ENCODE assay signal across 19 cellular contexts in genomic region chr2:239277401-239278085, GRCh38.
A peak's percentile ranks its signal among the peaks of the same experiment; 100 is the strongest.
DNase-seq lines count a peak whose midpoint lies in the region; ATAC-seq, FAIRE-seq and TF ChIP-seq lines count a peak whose summit lies in the region.
"Had no signal": no experiment of that assay in that cellular context is flagged by ENCODE, and none has a peak within 500 bp of the region (broad histone marks: within the 10 kb centered on the region; RNA-seq: fewer than 3 reads in every experiment).

No MANE protein-coding gene starts in this region.

- no peaks in the 10 kb centered on the region for H3K9me3 Mint-ChIP-seq in activated naive CD4-positive, alpha-beta T cell treated with anti-CD3 and anti-CD28 coated beads, Interleukin-2, amount 10 ng/mL, durations not matched to agents 7 days and 5 days
- H3K9me3 Mint-ChIP-seq in activated T-helper 17 cell treated with anti-CD3 and anti-CD28 coated beads, Interleukin-2, amount 50 U/mL, for 72 hours = no peaks in the 10 kb centered on the region
- H3K9me3 Mint-ChIP-seq in type B pancreatic cell = no peaks in the 10 kb centered on the region
- H3K9me3 Mint-ChIP-seq: activated naive CD8-positive, alpha-beta T cell treated with anti-CD3 and anti-CD28 coated beads, Interleukin-2, amount 50 U/mL, for 24 hours had no signal

- no peaks in the 10 kb centered on the region for H3K36me3 ChIP-seq in mucosa of descending colon (ENCODE audit: low read depth)
- H3K36me3 ChIP-seq: lower lobe of right lung had no signal

- no peaks in the 10 kb centered on the region for H3K27me3 Mint-ChIP-seq in activated naive CD4-positive, alpha-beta T cell treated with anti-CD3 and anti-CD28 coated beads, Interleukin-2, amount 10 ng/mL, durations not matched to agents 7 days and 5 days
- no peaks in the 10 kb centered on the region for H3K27me3 Mint-ChIP-seq in activated T-helper 17 cell treated with anti-CD3 and anti-CD28 coated beads, Interleukin-2, amount 50 U/mL, for 72 hours
- no peaks in the 10 kb centered on the region for H3K27me3 Mint-ChIP-seq in type B pancreatic cell

- peak overlapping the region; percentile 20 for H3K27ac Mint-ChIP-seq in activated naive CD4-positive, alpha-beta T cell treated with anti-CD3 and anti-CD28 coated beads, Interleukin-2, amount 10 ng/mL, durations not matched to agents 7 days and 5 days
- H3K27ac Mint-ChIP-seq in activated T-helper 17 cell treated with anti-CD3 and anti-CD28 coated beads, Interleukin-2, amount 50 U/mL, for 72 hours = peak overlapping the region; percentile 76
- H3K27ac Mint-ChIP-seq in type B pancreatic cell = peak overlapping the region; percentile 26
- H3K27ac Mint-ChIP-seq: activated naive CD8-positive, alpha-beta T cell treated with anti-CD3 and anti-CD28 coated beads, Interleukin-2, amount 50 U/mL, for 24 hours had no signal

- peaks cover 66% of the 10 kb centered on the region for H3K4me1 Mint-ChIP-seq in activated naive CD4-positive, alpha-beta T cell treated with anti-CD3 and anti-CD28 coated beads, Interleukin-2, amount 10 ng/mL, durations not matched to agents 7 days and 5 days
- H3K4me1 Mint-ChIP-seq in activated T-helper 17 cell treated with anti-CD3 and anti-CD28 coated beads, Interleukin-2, amount 50 U/mL, for 72 hours = peaks cover 34% of the 10 kb centered on the region
- peaks cover 38% of the 10 kb centered on the region for H3K4me1 Mint-ChIP-seq in type B pancreatic cell (ENCODE audit: unreplicated experiment)

- no peak overlapping the region for H3K4me3 Mint-ChIP-seq in activated naive CD4-positive, alpha-beta T cell treated with anti-CD3 and anti-CD28 coated beads, Interleukin-2, amount 10 ng/mL, durations not matched to agents 7 days and 5 days
- H3K4me3 Mint-ChIP-seq in activated T-helper 17 cell treated with anti-CD3 and anti-CD28 coated beads, Interleukin-2, amount 50 U/mL, for 72 hours = no peak overlapping the region
- no peak overlapping the region for H3K4me3 Mint-ChIP-seq in type B pancreatic cell
- H3K4me3 Mint-ChIP-seq: activated naive CD8-positive, alpha-beta T cell treated with anti-CD3 and anti-CD28 coated beads, Interleukin-2, amount 50 U/mL, for 24 hours had no signal

- no peak overlapping the region for H3K4me3 ChIP-seq in mucosa of descending colon
- H3K4me3 ChIP-seq: GM12878, lower lobe of right lung had no signal

- ATAC-seq in activated T-helper 17 cell treated with anti-CD3 and anti-CD28 coated beads, Interleukin-2, amount 50 U/mL, for 72 hours (replicated peaks) = no peak
- no peak for ATAC-seq in mucosa of descending colon
- no peak for ATAC-seq in HG02870 (IDR thresholded peaks at IDR 0.05; ENCODE audit: unreplicated experiment)
- ATAC-seq: activated naive CD8-positive, alpha-beta T cell treated with anti-CD3 and anti-CD28 coated beads, Interleukin-2, amount 50 U/mL, for 24 hours; GM12878; lower lobe of right lung; Panc1 had no signal

- no peak for TF ChIP-seq POLR2A in H54 (IDR thresholded peaks at IDR 0.05; ENCODE audit: low read depth, low read length)

- peak; percentile 13 for DNase-seq in activated naive CD4-positive, alpha-beta T cell treated with anti-CD3 and anti-CD28 coated beads, Interleukin-2, amount 10 ng/mL, durations not matched to agents 7 days and 5 days
- DNase-seq in activated naive CD4-positive, alpha-beta T cell (lab: John Stamatoyannopoulos, UW) = no peak
- DNase-seq in mucosa of descending colon (peak in 2 of 3 donors; percentile 25 to 52), type B pancreatic cell (ENCODE audit: extremely low spot score, unreplicated experiment) (peak; percentile 60), NCI-H2171 (lab: John Stamatoyannopoulos, UW) (no peak), H54 (ENCODE audit: insufficient read length, low spot score) (no peak)
- DNase-seq: activated naive CD8-positive, alpha-beta T cell treated with anti-CD3 and anti-CD28 coated beads, Interleukin-2, amount 50 U/mL, for 24 hours; AML-193; EL; KG1; lower lobe of right lung; NCI-H1436 treated with DMSO at 0.1 percent for 48 hours; NCI-H526; stimulated activated CD4-positive, alpha-beta T cell treated with anti-CD3 and anti-CD28 coated beads, Interleukin-15, amount 100 ng/mL, for 24 hours; trophoblast cell had no signal

- no peak for FAIRE-seq in H54 (lab: Jason Lieb, UNC)
- FAIRE-seq: GM12878 had no signal

- H3K36me3 Mint-ChIP-seq in activated naive CD4-positive, alpha-beta T cell treated with anti-CD3 and anti-CD28 coated beads, Interleukin-2, amount 10 ng/mL, durations not matched to agents 7 days and 5 days = peaks cover 20% of the 10 kb centered on the region
- peaks cover 9% of the 10 kb centered on the region for H3K36me3 Mint-ChIP-seq in activated T-helper 17 cell treated with anti-CD3 and anti-CD28 coated beads, Interleukin-2, amount 50 U/mL, for 72 hours (ENCODE audit: low read depth)
- H3K36me3 Mint-ChIP-seq in type B pancreatic cell = no peaks in the 10 kb centered on the region

- no peak for TF ChIP-seq CTCF in mucosa of descending colon (IDR thresholded peaks at IDR 0.05)
- no peak for TF ChIP-seq CTCF in type B pancreatic cell (conservative IDR thresholded peaks at IDR 0.05)

- H3K9me3 ChIP-seq in mucosa of descending colon = no peaks in the 10 kb centered on the region
- H3K9me3 ChIP-seq: lower lobe of right lung had no signal

- intact Hi-C loops in mucosa of descending colon (cut with DNase I, micrococcal nuclease) = no loop called here

- H3K4me1 ChIP-seq in mucosa of descending colon (ENCODE audit: low read depth) = peaks cover 13% of the 10 kb centered on the region

- CTCF ChIA-PET in activated naive CD4-positive, alpha-beta T cell treated with anti-CD3 and anti-CD28 coated beads, Interleukin-2, amount 10 ng/mL, durations not matched to agents 7 days and 5 days (lab: Charles Lee) = no interaction called here

Comparison
In these comparisons a context has a peak if more than half of its experiments do, and no peak if none do; other contexts are left out.
1. DNase-seq: peak in activated naive CD4-positive, alpha-beta T cell treated with anti-CD3 and anti-CD28 coated beads, Interleukin-2, amount 10 ng/mL, durations not matched to agents 7 days and 5 days (single experiment), mucosa of descending colon (2 of 3) and type B pancreatic cell (single experiment); none in activated naive CD4-positive, alpha-beta T cell (0 of 4), NCI-H2171 (single experiment) and H54 (single experiment).
2. H3K27ac Mint-ChIP-seq: peak in every context shown above with its lines; median percentile 76 in activated T-helper 17 cell treated with anti-CD3 and anti-CD28 coated beads, Interleukin-2, amount 50 U/mL, for 72 hours; 26 in type B pancreatic cell; 20 in activated naive CD4-positive, alpha-beta T cell treated with anti-CD3 and anti-CD28 coated beads, Interleukin-2, amount 10 ng/mL, durations not matched to agents 7 days and 5 days.